1 cellular context compared by ENCODE assay signal in genomic region chr3:197030379-197031314, GRCh38.
TF ChIP-seq lines count a peak whose summit lies in the region.

No MANE protein-coding gene starts in this region.

TF ChIP-seq in H1, 55 proteins besides CTCF, POLR2A, EP300 and RAD21:
- TF ChIP-seq TAF7 (optimal IDR thresholded peaks at IDR 0.05; ENCODE audit: borderline replicate concordance, low read depth, low read length) (no peak), KDM4A (IDR thresholded peaks at IDR 0.05; ENCODE audit: low read depth, low read length, severe bottlenecking) (no peak), BACH1 (IDR thresholded peaks at IDR 0.05; ENCODE audit: low read length) (no peak), NANOG (IDR thresholded peaks at IDR 0.05; ENCODE audit: insufficient read depth, low read depth, low read length, poor library complexity, severe bottlenecking) (no peak), E2F6 (IDR thresholded peaks at IDR 0.05) (no peak), JUN (IDR thresholded peaks at IDR 0.05; ENCODE audit: low read depth, low read length) (no peak), CHD1 (IDR thresholded peaks at IDR 0.05; ENCODE audit: low read depth, low read length) (no peak), ATF3 (IDR thresholded peaks at IDR 0.05; ENCODE audit: insufficient read depth, low read depth, low read length) (no peak), CEBPB (IDR thresholded peaks at IDR 0.05; ENCODE audit: low read depth, low read length) (no peak), RNF2 (IDR thresholded peaks at IDR 0.05; ENCODE audit: borderline replicate concordance, low read depth, low read length, missing control alignments, poor library complexity, severe bottlenecking) (no peak), ZNF274 (IDR thresholded peaks at IDR 0.05; ENCODE audit: borderline replicate concordance, extremely low read depth, low read length) (no peak), GABPA (IDR thresholded peaks at IDR 0.05; ENCODE audit: borderline replicate concordance, insufficient read depth, low read length) (no peak), KDM5A (IDR thresholded peaks at IDR 0.05; ENCODE audit: low read length) (no peak)
